Comparison of ENCODE assay signal across 8 cellular contexts in the genomic region with DNA sequence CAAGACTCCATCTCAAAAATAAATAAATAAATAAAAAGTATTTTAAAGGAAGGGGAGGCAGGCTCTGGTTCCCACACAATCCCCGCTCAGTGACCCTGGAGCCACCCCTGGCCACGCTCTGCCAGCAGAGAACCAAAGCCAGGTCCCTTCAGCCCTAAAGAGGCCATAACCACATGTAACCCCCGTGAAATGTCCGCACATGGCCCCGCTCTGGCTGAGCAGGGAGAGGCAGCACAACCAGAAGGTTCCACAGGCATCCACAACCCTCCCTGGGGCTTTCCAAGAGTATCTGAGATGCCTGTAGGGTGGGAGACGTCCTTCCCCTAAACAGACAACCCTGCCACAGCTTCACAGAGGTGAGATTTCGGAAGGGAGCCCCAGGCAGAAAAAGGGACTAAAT. TPM values are rescaled to one million over a fixed set of nuclear protein-coding genes. Genes with fewer than 3 reads are reported as not detected.
DNase-seq lines count a peak whose midpoint lies in the region; ATAC-seq, FAIRE-seq and TF ChIP-seq lines count a peak whose summit lies in the region.

No MANE protein-coding gene starts in this region.

- H3K4me3 ChIP-seq in DND-41 (ENCODE audit: low read depth in 1 of 2, low read length in 2 of 2), result peak overlapping the region; percentile 77 to 98; a peak in 3 of 4 replicates
- peak overlapping the region; percentile 79 to 99 (median 96) for H3K4me3 ChIP-seq in esophagus muscularis mucosa

- H4K20me1 ChIP-seq in DND-41 (ENCODE audit: insufficient read depth, low read length), result peaks cover 69% of the 10 kb centered on the region

- no peak for ATAC-seq in DND-41 (ENCODE audit: insufficient read depth, low read depth)
- no peak for ATAC-seq in HG03342 (IDR thresholded peaks at IDR 0.05; ENCODE audit: unreplicated experiment)

- H3K27me3 ChIP-seq in DND-41 (ENCODE audit: insufficient read depth, low read length, poor library complexity) (no peaks in the 10 kb centered on the region), esophagus muscularis mucosa (no peaks in the 10 kb centered on the region)

- H3K27ac ChIP-seq in DND-41 (ENCODE audit: low read length), result peak overlapping the region; percentile 90
- no peak overlapping the region for H3K27ac ChIP-seq in esophagus muscularis mucosa (replicated peaks in 1 of 4)

- H3K36me3 ChIP-seq in DND-41 (ENCODE audit: insufficient read depth, low read length) (peaks cover 33% of the 10 kb centered on the region), esophagus muscularis mucosa (no peaks in the 10 kb centered on the region)

- H3K9ac ChIP-seq in DND-41 (ENCODE audit: low read depth, low read length), result peak overlapping the region; percentile 98

- TF ChIP-seq CTCF in DND-41 (IDR thresholded peaks at IDR 0.05; ENCODE audit: borderline replicate concordance, extremely low read depth, low read length, poor library complexity, severe bottlenecking) (no peak), esophagus muscularis mucosa (IDR thresholded peaks at IDR 0.05) (no peak)

- DNase-seq in DND-41 (no peak), RPMI8226 (peak; percentile 46), esophagus muscularis mucosa (ENCODE audit: extremely low spot score) (no peak), posterior vena cava (ENCODE audit: low spot score) (peak; percentile 29), frontal cortex (ENCODE audit: low spot score in 2 of 2) (no peak), NCI-H2196 (lab: John Stamatoyannopoulos, UW; ENCODE audit: unreplicated experiment) (no peak), NCI-H748 (lab: John Stamatoyannopoulos, UW; ENCODE audit: unreplicated experiment) (no peak)

- no peak for FAIRE-seq in frontal cortex (lab: Jason Lieb, UNC)

- H3K79me2 ChIP-seq in DND-41 (ENCODE audit: insufficient read depth, low read length), result peaks cover 66% of the 10 kb centered on the region

- no peak for TF ChIP-seq EP300 in esophagus muscularis mucosa (IDR thresholded peaks at IDR 0.05)

- H3K9me3 ChIP-seq in DND-41 (ENCODE audit: insufficient read depth, low read length, severe bottlenecking) (no peaks in the 10 kb centered on the region), esophagus muscularis mucosa (no peaks in the 10 kb centered on the region)

- intact Hi-C loops in esophagus muscularis mucosa (cut with DNase I) (loop anchor here (10.0 kb wide), 1 partner anchor 316 kb away; no protein-coding TSS in a partner anchor), posterior vena cava (cut with DNase I) (loop anchor here in 1 of 2 donors (5.0 kb wide), 1 partner anchor 426 kb away; no protein-coding TSS in a partner anchor)

- no peak for TF ChIP-seq POLR2A in esophagus muscularis mucosa (IDR thresholded peaks at IDR 0.05; ENCODE audit: low read depth)

- H3K4me2 ChIP-seq in DND-41 (ENCODE audit: insufficient read depth, low read length), result peak overlapping the region; percentile 91

- peaks cover 45% of the 10 kb centered on the region for H3K4me1 ChIP-seq in DND-41 (ENCODE audit: insufficient read depth, low read length)
- H3K4me1 ChIP-seq in esophagus muscularis mucosa, result peaks cover 31 to 51% (median 42%) of the 10 kb centered on the region in 4 donors

- no peak overlapping the region for H2AFZ ChIP-seq in DND-41 (ENCODE audit: low read depth, low read length)

- WGBS in esophagus muscularis mucosa, result 90% methylated on average over 6 of the region's 7 CpGs

RNA-seq across cellular contexts. Expression of a gene that starts 1.4 kb away (rescaled TPM):
- total RNA-seq in esophagus muscularis mucosa (100 to 1,000 TPM; 238 to 392 (median 346) TPM), posterior vena cava (100 to 1,000 TPM; 300 to 342 TPM), frontal cortex (107 TPM)

RNA-seq across cellular contexts. Expression of a gene that starts 22.0 kb away (rescaled TPM):
- total RNA-seq in esophagus muscularis mucosa, result 10 to 100 TPM; 11.2 to 24.3 (median 11.9) TPM
- 1 to 10 TPM; 7.8 to 8.0 TPM for total RNA-seq in posterior vena cava
- total RNA-seq in frontal cortex, result 4.1 TPM

RNA-seq across cellular contexts. Expression of a gene that starts 28.0 kb away (rescaled TPM):
- total RNA-seq in esophagus muscularis mucosa (10 to 100 TPM; 52.3 to 64.9 (median 60.1) TPM), posterior vena cava (10 to 100 TPM; 30.0 to 30.9 TPM), frontal cortex (33.4 TPM)

RNA-seq across cellular contexts. Expression of a gene that starts 58.9 kb away (rescaled TPM):
- total RNA-seq in esophagus muscularis mucosa (100 to 1,000 TPM; 292 to 354 (median 305) TPM), posterior vena cava (100 to 1,000 TPM; 220 to 234 TPM), frontal cortex (130 TPM)

Comparison
In these comparisons a context has a peak if more than half of its experiments do, and no peak if none do; other contexts are left out.
1. DNase-seq: peak in RPMI8226 (single experiment) and posterior vena cava (single experiment); none in DND-41 (single experiment), esophagus muscularis mucosa (single experiment), frontal cortex (0 of 2), NCI-H2196 (single experiment) and NCI-H748 (single experiment).